ENCODE assay signal across 1 cellular context in the genomic region with DNA sequence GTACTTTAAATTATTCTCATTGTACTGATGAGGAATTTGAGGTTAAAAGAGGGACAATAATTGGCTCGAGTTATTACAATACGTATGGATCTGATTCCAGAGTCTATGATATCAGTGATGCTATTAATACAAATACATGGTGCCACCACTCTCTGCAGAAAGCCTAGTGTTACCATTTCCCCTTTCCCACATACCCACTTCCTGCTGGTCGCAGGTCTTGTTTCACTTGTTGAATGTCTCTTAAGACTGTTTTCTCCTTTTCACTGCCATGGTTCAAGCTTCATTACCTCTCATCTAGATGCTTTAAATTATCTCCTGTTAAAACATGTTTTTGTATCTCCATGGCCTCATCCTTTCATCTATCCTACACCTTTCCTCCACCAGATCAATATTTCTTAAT.
TF ChIP-seq lines count a peak whose summit lies in the region.

No MANE protein-coding gene starts in this region.

TF ChIP-seq in HepG2, 621 proteins besides CTCF, POLR2A, EP300 and RAD21 (continued from another document):
- TF ChIP-seq, protein P1, sequence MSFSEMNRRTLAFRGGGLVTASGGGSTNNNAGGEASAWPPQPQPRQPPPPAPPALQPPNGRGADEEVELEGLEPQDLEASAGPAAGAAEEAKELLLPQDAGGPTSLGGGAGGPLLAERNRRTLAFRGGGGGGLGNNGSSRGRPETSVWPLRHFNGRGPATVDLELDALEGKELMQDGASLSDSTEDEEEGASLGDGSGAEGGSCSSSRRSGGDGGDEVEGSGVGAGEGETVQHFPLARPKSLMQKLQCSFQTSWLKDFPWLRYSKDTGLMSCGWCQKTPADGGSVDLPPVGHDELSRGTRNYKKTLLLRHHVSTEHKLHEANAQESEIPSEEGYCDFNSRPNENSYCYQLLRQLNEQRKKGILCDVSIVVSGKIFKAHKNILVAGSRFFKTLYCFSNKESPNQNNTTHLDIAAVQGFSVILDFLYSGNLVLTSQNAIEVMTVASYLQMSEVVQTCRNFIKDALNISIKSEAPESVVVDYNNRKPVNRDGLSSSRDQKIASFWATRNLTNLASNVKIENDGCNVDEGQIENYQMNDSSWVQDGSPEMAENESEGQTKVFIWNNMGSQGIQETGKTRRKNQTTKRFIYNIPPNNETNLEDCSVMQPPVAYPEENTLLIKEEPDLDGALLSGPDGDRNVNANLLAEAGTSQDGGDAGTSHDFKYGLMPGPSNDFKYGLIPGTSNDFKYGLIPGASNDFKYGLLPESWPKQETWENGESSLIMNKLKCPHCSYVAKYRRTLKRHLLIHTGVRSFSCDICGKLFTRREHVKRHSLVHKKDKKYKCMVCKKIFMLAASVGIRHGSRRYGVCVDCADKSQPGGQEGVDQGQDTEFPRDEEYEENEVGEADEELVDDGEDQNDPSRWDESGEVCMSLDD (CRISPR knock-in tag; IDR thresholded peaks at IDR 0.05; ENCODE audit: borderline replicate concordance): no peak
